In the genomic region with DNA sequence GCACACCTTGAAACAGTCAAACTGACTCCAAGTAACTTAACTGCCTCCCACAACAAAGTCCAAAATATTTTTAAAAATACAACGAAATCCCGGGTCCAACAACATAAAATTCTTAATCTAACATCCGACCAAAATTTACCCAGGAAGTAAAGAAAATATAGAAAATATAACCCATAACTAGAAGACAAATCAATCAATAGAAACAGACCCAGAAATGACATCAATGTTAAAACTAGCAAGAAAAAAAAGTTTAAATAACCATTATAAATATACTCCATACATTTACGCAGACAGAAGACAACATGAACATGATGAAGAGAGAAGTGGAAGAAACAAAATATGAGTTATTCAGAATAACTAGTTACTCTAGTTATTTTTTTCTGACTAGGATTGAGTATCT, we compare ENCODE assay signal across 9 cellular contexts. TPM values are rescaled to one million over a fixed set of nuclear protein-coding genes. Genes with fewer than 3 reads are reported as not detected.
"Had no signal": no experiment of that assay in that cellular context is flagged by ENCODE, and none has a peak within 500 bp of the region (broad histone marks: within the 10 kb centered on the region; RNA-seq: fewer than 3 reads in every experiment).

No MANE protein-coding gene starts in this region.

- H3K27ac Mint-ChIP-seq: GM23338, H9, HFFc6 had no signal

- ATAC-seq: GM23338, K562 had no signal

- H3K4me1 Mint-ChIP-seq: GM23338 had no signal

- H3K4me3 Mint-ChIP-seq: GM23338, H9, HFFc6 had no signal

- H3K4me3 ChIP-seq: GM23338, K562 had no signal

- DNase-seq: H9, HCEC 1CT, HFFc6, IMR-90, KG1 had no signal

RNA-seq across cellular contexts. Expression of a gene that starts 55.7 kb away (rescaled TPM):
- total RNA-seq: GM23338, H1, H9, HFFc6, HT-29, IMR-90, K562 had no signal
